Comparison of ENCODE assay signal across 17 cellular contexts in the genomic region with DNA sequence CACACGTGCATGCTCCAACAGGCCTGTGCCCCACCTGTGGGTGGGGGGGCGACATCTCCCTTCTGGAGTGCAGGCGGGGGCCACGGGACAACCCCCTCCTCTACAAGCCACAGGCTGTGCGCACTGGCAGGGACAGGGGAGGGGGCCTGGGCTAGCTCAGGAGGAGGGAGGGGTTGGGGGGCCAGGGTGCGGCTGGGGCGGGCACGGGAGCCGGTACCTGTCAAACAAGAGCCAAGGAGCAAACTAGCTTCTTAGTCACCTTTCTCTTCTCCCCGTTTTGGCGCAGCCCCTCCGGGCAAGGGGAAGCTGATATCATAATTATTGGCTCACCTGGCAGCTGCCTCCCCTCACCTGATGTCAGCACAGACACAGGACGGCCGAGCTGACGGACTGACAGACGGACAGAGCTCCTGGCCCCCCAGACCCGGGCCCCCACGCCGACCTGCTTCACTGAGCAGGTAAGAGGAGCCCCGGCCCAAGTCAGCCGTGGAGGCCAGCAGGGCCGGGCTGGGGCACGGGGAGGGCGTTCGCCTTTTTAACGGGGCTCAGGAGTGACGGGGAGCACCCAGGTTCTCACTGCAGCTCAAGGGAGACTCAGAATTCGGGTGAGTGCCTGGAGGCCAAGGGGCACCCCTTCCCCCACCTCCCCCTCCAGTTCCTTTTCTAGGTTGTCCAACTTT. TPM values are rescaled to one million over a fixed set of nuclear protein-coding genes. Genes with fewer than 3 reads are reported as not detected.
DNase-seq lines count a peak whose midpoint lies in the region; ATAC-seq, FAIRE-seq and TF ChIP-seq lines count a peak whose summit lies in the region.
"Had no signal": no experiment of that assay in that cellular context is flagged by ENCODE, and none has a peak within 500 bp of the region (broad histone marks: within the 10 kb centered on the region; RNA-seq: fewer than 3 reads in every experiment).

A gene with protein sequence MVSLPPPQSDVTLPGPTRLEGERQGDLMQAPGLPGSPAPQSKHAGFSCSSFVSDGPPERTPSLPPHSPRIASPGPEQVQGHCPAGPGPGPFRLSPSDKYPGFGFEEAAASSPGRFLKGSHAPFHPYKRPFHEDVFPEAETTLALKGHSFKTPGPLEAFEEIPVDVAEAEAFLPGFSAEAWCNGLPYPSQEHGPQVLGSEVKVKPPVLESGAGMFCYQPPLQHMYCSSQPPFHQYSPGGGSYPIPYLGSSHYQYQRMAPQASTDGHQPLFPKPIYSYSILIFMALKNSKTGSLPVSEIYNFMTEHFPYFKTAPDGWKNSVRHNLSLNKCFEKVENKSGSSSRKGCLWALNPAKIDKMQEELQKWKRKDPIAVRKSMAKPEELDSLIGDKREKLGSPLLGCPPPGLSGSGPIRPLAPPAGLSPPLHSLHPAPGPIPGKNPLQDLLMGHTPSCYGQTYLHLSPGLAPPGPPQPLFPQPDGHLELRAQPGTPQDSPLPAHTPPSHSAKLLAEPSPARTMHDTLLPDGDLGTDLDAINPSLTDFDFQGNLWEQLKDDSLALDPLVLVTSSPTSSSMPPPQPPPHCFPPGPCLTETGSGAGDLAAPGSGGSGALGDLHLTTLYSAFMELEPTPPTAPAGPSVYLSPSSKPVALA (plus strand): TSS at position 363 of the 680 bp plus-strand sequence. CDS start 17,622 bp downstream, outside the sequence.

- H3F3A ChIP-seq in neural progenitor cell (ENCODE audit: low read depth): no peaks in the 10 kb centered on the region

- no peaks in the 10 kb centered on the region for H3K4me1 ChIP-seq in CD4-positive, CD25-positive, alpha-beta regulatory T cell (ENCODE audit: control insufficient read depth, insufficient read depth, low read length, poor library complexity, severe bottlenecking)
- peaks cover 5% of the 10 kb centered on the region for H3K4me1 ChIP-seq in neural progenitor cell

- intact Hi-C loops in activated T-helper 1 cell treated with anti-CD3 and anti-CD28 coated beads, Interleukin-12 subunit alpha, Interleukin-12 subunit beta, Interleukin-2, Interleukin-4 antibody, amounts not matched to agents 30 ng/mL and 10 ng/mL and 1 ng/mL, durations not matched to agents 14 hours and 24 hours and 36 hours (cut with micrococcal nuclease): no loop called here

- TF ChIP-seq CTCF in epithelial cell of esophagus (IDR thresholded peaks at IDR 0.05; ENCODE audit: insufficient read depth, low read depth, low read length, missing control alignments) (no peak), neural progenitor cell (IDR thresholded peaks at IDR 0.05) (no peak)

- H3K4me3 Mint-ChIP-seq in CD4-positive, CD25-positive, alpha-beta regulatory T cell: no peak within 1 kb of the TSS
- peak within 1 kb of the TSS; percentile 41 for H3K4me3 Mint-ChIP-seq in neural progenitor cell
- H3K4me3 Mint-ChIP-seq in activated T-helper 1 cell treated with anti-CD3 and anti-CD28 coated beads, Interleukin-12 subunit alpha, Interleukin-12 subunit beta, Interleukin-2, Interleukin-4 antibody, amounts not matched to agents 30 ng/mL and 10 ng/mL and 1 ng/mL, durations not matched to agents 14 hours and 24 hours and 36 hours: no peak within 1 kb of the TSS

- DNase-seq in CD4-positive, CD25-positive, alpha-beta regulatory T cell: no peak
- DNase-seq in NCI-H69 (lab: John Stamatoyannopoulos, UW): peak; percentile 82
- DNase-seq in epithelial cell of esophagus (ENCODE audit: low read depth): peak; percentile 87
- no peak for DNase-seq in neural progenitor cell (ENCODE audit: low spot score)
- no peak for DNase-seq in MG63
- DNase-seq in frontal cortex (ENCODE audit: low spot score in 2 of 2): no peak
- DNase-seq in activated T-helper 1 cell treated with anti-CD3 and anti-CD28 coated beads, Interleukin-12 subunit alpha, Interleukin-12 subunit beta, Interleukin-2, Interleukin-4 antibody, amounts not matched to agents 30 ng/mL and 10 ng/mL and 1 ng/mL, durations not matched to agents 14 hours and 24 hours and 36 hours (ENCODE audit: low spot score): no peak
- DNase-seq: DMS53, NCI-H1694 treated with DMSO at 0.1 percent for 48 hours, PC-9, Right ventricle myocardium superior, SK-N-SH had no signal

- peaks cover 28% of the 10 kb centered on the region for H3K27me3 Mint-ChIP-seq in CD4-positive, CD25-positive, alpha-beta regulatory T cell
- H3K27me3 Mint-ChIP-seq in neural progenitor cell (ENCODE audit: insufficient read depth, low read depth): peaks cover 10% of the 10 kb centered on the region
- peaks cover 3% of the 10 kb centered on the region for H3K27me3 Mint-ChIP-seq in activated T-helper 1 cell treated with anti-CD3 and anti-CD28 coated beads, Interleukin-12 subunit alpha, Interleukin-12 subunit beta, Interleukin-2, Interleukin-4 antibody, amounts not matched to agents 30 ng/mL and 10 ng/mL and 1 ng/mL, durations not matched to agents 14 hours and 24 hours and 36 hours (ENCODE audit: insufficient read depth)

- no peak for FAIRE-seq in frontal cortex (lab: Jason Lieb, UNC)
- FAIRE-seq: K562 had no signal

- no peaks in the 10 kb centered on the region for H3K9me3 Mint-ChIP-seq in CD4-positive, CD25-positive, alpha-beta regulatory T cell
- H3K9me3 Mint-ChIP-seq in neural progenitor cell: no peaks in the 10 kb centered on the region
- no peaks in the 10 kb centered on the region for H3K9me3 Mint-ChIP-seq in activated T-helper 1 cell treated with anti-CD3 and anti-CD28 coated beads, Interleukin-12 subunit alpha, Interleukin-12 subunit beta, Interleukin-2, Interleukin-4 antibody, amounts not matched to agents 30 ng/mL and 10 ng/mL and 1 ng/mL, durations not matched to agents 14 hours and 24 hours and 36 hours

- no peak within 1 kb of the TSS for H3K9ac ChIP-seq in neural progenitor cell
- H3K9ac ChIP-seq: SK-N-SH had no signal

- no peaks in the 10 kb centered on the region for H3K36me3 ChIP-seq in CD4-positive, CD25-positive, alpha-beta regulatory T cell (ENCODE audit: control insufficient read depth, insufficient read depth, low read length)
- H3K36me3 ChIP-seq in neural progenitor cell: no peaks in the 10 kb centered on the region
- H3K36me3 ChIP-seq in MG63: no peaks in the 10 kb centered on the region

- H3K27ac ChIP-seq in CD4-positive, CD25-positive, alpha-beta regulatory T cell (ENCODE audit: insufficient read depth, low read length, poor library complexity, severe bottlenecking): no peak within 1 kb of the TSS
- no peak within 1 kb of the TSS for H3K27ac ChIP-seq in neural progenitor cell
- H3K27ac ChIP-seq: HL-60, PC-9 had no signal

- H3K27me3 ChIP-seq in CD4-positive, CD25-positive, alpha-beta regulatory T cell (ENCODE audit: control insufficient read depth, insufficient read depth, low read length): no peaks in the 10 kb centered on the region
- no peaks in the 10 kb centered on the region for H3K27me3 ChIP-seq in neural progenitor cell
- H3K27me3 ChIP-seq in MG63: no peaks in the 10 kb centered on the region

- no peak within 1 kb of the TSS for H3K4me3 ChIP-seq in CD4-positive, CD25-positive, alpha-beta regulatory T cell (ENCODE audit: low read depth, low read length)
- H3K4me3 ChIP-seq in epithelial cell of esophagus (ENCODE audit: low read length): peak within 1 kb of the TSS; percentile 64
- H3K4me3 ChIP-seq in neural progenitor cell: no peak within 1 kb of the TSS
- no peak within 1 kb of the TSS for H3K4me3 ChIP-seq in MG63
- H3K4me3 ChIP-seq: K562, PC-9 had no signal

- no peaks in the 10 kb centered on the region for H3K9me3 ChIP-seq in CD4-positive, CD25-positive, alpha-beta regulatory T cell (ENCODE audit: control insufficient read depth in 2 of 2, low read length in 2 of 2)
- H3K9me3 ChIP-seq in neural progenitor cell (ENCODE audit: low read depth): no peaks in the 10 kb centered on the region
- H3K9me3 ChIP-seq in MG63: no peaks in the 10 kb centered on the region
- H3K9me3 ChIP-seq: SK-N-SH had no signal

- no peaks in the 10 kb centered on the region for H4K20me1 ChIP-seq in neural progenitor cell (ENCODE audit: low read depth)

- no peak within 1 kb of the TSS for H2AFZ ChIP-seq in neural progenitor cell (replicated peaks)
- H2AFZ ChIP-seq: PC-9 had no signal

- H3K27ac Mint-ChIP-seq in CD4-positive, CD25-positive, alpha-beta regulatory T cell: peak within 1 kb of the TSS in 2 of 3 donors; percentile 63 to 81
- H3K27ac Mint-ChIP-seq in neural progenitor cell: peak within 1 kb of the TSS; percentile 87
- no peak within 1 kb of the TSS for H3K27ac Mint-ChIP-seq in activated T-helper 1 cell treated with anti-CD3 and anti-CD28 coated beads, Interleukin-12 subunit alpha, Interleukin-12 subunit beta, Interleukin-2, Interleukin-4 antibody, amounts not matched to agents 30 ng/mL and 10 ng/mL and 1 ng/mL, durations not matched to agents 14 hours and 24 hours and 36 hours

- H3K4me2 ChIP-seq in neural progenitor cell: no peak within 1 kb of the TSS
- H3K4me2 ChIP-seq: SK-N-SH had no signal

- H3K4me1 Mint-ChIP-seq in CD4-positive, CD25-positive, alpha-beta regulatory T cell: no peaks in the 10 kb centered on the region
- H3K4me1 Mint-ChIP-seq in neural progenitor cell: peaks cover 4% of the 10 kb centered on the region
- H3K4me1 Mint-ChIP-seq in activated T-helper 1 cell treated with anti-CD3 and anti-CD28 coated beads, Interleukin-12 subunit alpha, Interleukin-12 subunit beta, Interleukin-2, Interleukin-4 antibody, amounts not matched to agents 30 ng/mL and 10 ng/mL and 1 ng/mL, durations not matched to agents 14 hours and 24 hours and 36 hours (ENCODE audit: low read depth): no peaks in the 10 kb centered on the region

- no peaks in the 10 kb centered on the region for H3K36me3 Mint-ChIP-seq in CD4-positive, CD25-positive, alpha-beta regulatory T cell
- H3K36me3 Mint-ChIP-seq in neural progenitor cell: no peaks in the 10 kb centered on the region
- no peaks in the 10 kb centered on the region for H3K36me3 Mint-ChIP-seq in activated T-helper 1 cell treated with anti-CD3 and anti-CD28 coated beads, Interleukin-12 subunit alpha, Interleukin-12 subunit beta, Interleukin-2, Interleukin-4 antibody, amounts not matched to agents 30 ng/mL and 10 ng/mL and 1 ng/mL, durations not matched to agents 14 hours and 24 hours and 36 hours (ENCODE audit: low read depth)

- no peaks in the 10 kb centered on the region for H3K79me2 ChIP-seq in neural progenitor cell (ENCODE audit: low read depth)

- ATAC-seq in CD4-positive, CD25-positive, alpha-beta regulatory T cell (ENCODE audit: low read depth in 2 of 2): no peak
- ATAC-seq in GM19351 (IDR thresholded peaks at IDR 0.05; ENCODE audit: unreplicated experiment): no peak
- ATAC-seq: HCT116, K562 had no signal

RNA-seq across cellular contexts. Expression of the gene that starts here (rescaled TPM):
- not detected for total RNA-seq in CD4-positive, CD25-positive, alpha-beta regulatory T cell
- polyA plus RNA-seq in CD4-positive, CD25-positive, alpha-beta regulatory T cell: not detected
- total RNA-seq in neural progenitor cell (ENCODE audit: low replicate concordance): not detected in 2 replicates
- total RNA-seq in MG63 (2014; rRNA removed; shearing (Covaris generic); ENCODE audit: low replicate concordance): not detected in 2 replicates
- not detected for total RNA-seq in frontal cortex
- not detected in 2 replicates for total RNA-seq in activated T-helper 1 cell treated with anti-CD3 and anti-CD28 coated beads, Interleukin-12 subunit alpha, Interleukin-12 subunit beta, Interleukin-2, Interleukin-4 antibody, amounts not matched to agents 30 ng/mL and 10 ng/mL and 1 ng/mL, durations not matched to agents 14 hours and 24 hours and 36 hours
- total RNA-seq: A673, K562, PC-9, Right ventricle myocardium superior had no signal
- polyA plus RNA-seq: K562, SK-N-SH had no signal

Comparison
In these comparisons a context has a peak if more than half of its experiments do, and no peak if none do; other contexts are left out.
1. DNase-seq: peak in NCI-H69 (single experiment) and epithelial cell of esophagus (single experiment); none in CD4-positive, CD25-positive, alpha-beta regulatory T cell (0 of 3), neural progenitor cell (single experiment), MG63 (single experiment), frontal cortex (0 of 2) and activated T-helper 1 cell treated with anti-CD3 and anti-CD28 coated beads, Interleukin-12 subunit alpha, Interleukin-12 subunit beta, Interleukin-2, Interleukin-4 antibody, amounts not matched to agents 30 ng/mL and 10 ng/mL and 1 ng/mL, durations not matched to agents 14 hours and 24 hours and 36 hours (single experiment).